ENCODE assay signal across 1 cellular context in genomic region chr9:137163101-137163661, GRCh38.
TF ChIP-seq lines count a peak whose summit lies in the region.

No MANE protein-coding gene starts in this region.

TF ChIP-seq in IMR-90, 13 proteins besides CTCF, POLR2A, EP300 and RAD21 (continued from another document):
- TF ChIP-seq FOS (IDR thresholded peaks at IDR 0.05; ENCODE audit: low read depth, low read length), result no peak
